In the genomic region with DNA sequence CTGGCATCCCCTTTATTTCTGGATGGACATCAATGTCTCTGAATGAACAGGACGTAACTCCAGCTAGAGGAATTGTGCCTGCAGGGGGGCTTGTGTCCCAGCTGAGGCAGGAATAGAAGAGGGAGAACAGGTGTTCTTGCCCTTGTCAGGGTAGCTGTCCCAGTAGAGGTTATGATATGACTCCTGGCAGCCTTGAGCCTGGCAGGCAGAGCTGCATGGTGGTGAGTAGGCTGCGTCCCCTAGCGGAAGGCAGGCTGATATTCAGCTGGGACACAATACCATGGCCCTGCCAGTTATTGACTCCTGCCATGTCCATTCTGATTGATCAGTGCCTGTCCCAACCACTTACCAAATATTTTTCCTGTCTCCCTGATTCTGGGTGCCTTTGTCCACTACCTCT, we compare ENCODE assay signal across 1 cellular context.
TF ChIP-seq lines count a peak whose summit lies in the region.

No MANE protein-coding gene starts in this region.

TF ChIP-seq in GM23338, 12 proteins besides CTCF, POLR2A, EP300 and RAD21 (continued from another document):
- TF ChIP-seq, protein P1, sequence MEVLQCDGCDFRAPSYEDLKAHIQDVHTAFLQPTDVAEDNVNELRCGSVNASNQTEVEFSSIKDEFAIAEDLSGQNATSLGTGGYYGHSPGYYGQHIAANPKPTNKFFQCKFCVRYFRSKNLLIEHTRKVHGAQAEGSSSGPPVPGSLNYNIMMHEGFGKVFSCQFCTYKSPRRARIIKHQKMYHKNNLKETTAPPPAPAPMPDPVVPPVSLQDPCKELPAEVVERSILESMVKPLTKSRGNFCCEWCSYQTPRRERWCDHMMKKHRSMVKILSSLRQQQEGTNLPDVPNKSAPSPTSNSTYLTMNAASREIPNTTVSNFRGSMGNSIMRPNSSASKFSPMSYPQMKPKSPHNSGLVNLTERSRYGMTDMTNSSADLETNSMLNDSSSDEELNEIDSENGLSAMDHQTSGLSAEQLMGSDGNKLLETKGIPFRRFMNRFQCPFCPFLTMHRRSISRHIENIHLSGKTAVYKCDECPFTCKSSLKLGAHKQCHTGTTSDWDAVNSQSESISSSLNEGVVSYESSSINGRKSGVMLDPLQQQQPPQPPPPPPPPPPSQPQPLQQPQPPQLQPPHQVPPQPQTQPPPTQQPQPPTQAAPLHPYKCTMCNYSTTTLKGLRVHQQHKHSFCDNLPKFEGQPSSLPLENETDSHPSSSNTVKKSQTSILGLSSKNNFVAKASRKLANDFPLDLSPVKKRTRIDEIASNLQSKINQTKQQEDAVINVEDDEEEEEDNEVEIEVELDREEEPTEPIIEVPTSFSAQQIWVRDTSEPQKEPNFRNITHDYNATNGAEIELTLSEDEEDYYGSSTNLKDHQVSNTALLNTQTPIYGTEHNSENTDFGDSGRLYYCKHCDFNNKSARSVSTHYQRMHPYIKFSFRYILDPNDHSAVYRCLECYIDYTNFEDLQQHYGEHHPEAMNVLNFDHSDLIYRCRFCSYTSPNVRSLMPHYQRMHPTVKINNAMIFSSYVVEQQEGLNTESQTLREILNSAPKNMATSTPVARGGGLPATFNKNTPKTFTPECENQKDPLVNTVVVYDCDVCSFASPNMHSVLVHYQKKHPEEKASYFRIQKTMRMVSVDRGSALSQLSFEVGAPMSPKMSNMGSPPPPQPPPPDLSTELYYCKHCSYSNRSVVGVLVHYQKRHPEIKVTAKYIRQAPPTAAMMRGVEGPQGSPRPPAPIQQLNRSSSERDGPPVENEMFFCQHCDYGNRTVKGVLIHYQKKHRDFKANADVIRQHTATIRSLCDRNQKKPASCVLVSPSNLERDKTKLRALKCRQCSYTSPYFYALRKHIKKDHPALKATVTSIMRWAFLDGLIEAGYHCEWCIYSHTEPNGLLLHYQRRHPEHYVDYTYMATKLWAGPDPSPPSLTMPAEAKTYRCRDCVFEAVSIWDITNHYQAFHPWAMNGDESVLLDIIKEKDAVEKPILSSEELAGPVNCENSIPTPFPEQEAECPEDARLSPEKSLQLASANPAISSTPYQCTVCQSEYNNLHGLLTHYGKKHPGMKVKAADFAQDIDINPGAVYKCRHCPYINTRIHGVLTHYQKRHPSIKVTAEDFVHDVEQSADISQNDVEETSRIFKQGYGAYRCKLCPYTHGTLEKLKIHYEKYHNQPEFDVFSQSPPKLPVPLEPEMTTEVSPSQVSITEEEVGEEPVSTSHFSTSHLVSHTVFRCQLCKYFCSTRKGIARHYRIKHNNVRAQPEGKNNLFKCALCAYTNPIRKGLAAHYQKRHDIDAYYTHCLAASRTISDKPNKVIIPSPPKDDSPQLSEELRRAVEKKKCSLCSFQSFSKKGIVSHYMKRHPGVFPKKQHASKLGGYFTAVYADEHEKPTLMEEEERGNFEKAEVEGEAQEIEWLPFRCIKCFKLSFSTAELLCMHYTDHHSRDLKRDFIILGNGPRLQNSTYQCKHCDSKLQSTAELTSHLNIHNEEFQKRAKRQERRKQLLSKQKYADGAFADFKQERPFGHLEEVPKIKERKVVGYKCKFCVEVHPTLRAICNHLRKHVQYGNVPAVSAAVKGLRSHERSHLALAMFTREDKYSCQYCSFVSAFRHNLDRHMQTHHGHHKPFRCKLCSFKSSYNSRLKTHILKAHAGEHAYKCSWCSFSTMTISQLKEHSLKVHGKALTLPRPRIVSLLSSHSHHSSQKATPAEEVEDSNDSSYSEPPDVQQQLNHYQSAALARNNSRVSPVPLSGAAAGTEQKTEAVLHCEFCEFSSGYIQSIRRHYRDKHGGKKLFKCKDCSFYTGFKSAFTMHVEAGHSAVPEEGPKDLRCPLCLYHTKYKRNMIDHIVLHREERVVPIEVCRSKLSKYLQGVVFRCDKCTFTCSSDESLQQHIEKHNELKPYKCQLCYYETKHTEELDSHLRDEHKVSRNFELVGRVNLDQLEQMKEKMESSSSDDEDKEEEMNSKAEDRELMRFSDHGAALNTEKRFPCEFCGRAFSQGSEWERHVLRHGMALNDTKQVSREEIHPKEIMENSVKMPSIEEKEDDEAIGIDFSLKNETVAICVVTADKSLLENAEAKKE (CRISPR knock-in tag; IDR thresholded peaks at IDR 0.05) = no peak
- TF ChIP-seq, protein P2, sequence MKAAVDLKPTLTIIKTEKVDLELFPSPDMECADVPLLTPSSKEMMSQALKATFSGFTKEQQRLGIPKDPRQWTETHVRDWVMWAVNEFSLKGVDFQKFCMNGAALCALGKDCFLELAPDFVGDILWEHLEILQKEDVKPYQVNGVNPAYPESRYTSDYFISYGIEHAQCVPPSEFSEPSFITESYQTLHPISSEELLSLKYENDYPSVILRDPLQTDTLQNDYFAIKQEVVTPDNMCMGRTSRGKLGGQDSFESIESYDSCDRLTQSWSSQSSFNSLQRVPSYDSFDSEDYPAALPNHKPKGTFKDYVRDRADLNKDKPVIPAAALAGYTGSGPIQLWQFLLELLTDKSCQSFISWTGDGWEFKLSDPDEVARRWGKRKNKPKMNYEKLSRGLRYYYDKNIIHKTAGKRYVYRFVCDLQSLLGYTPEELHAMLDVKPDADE (IDR thresholded peaks at IDR 0.05) = no peak
- TF ChIP-seq POLR2AphosphoS5 (IDR thresholded peaks at IDR 0.05; ENCODE audit: low read depth) = no peak
- no peak for TF ChIP-seq JUNB (IDR thresholded peaks at IDR 0.05; ENCODE audit: unreplicated experiment)
- TF ChIP-seq EZH2 (IDR thresholded peaks at IDR 0.05; ENCODE audit: low read depth, unreplicated experiment) = no peak
- TF ChIP-seq STAT1 (IDR thresholded peaks at IDR 0.05; ENCODE audit: unreplicated experiment) = no peak
- TF ChIP-seq NANOG (IDR thresholded peaks at IDR 0.05; ENCODE audit: borderline replicate concordance) = no peak
- TF ChIP-seq ZNF331 (CRISPR knock-in tag; IDR thresholded peaks at IDR 0.05; ENCODE audit: low read depth) = no peak
- TF ChIP-seq, protein P3, sequence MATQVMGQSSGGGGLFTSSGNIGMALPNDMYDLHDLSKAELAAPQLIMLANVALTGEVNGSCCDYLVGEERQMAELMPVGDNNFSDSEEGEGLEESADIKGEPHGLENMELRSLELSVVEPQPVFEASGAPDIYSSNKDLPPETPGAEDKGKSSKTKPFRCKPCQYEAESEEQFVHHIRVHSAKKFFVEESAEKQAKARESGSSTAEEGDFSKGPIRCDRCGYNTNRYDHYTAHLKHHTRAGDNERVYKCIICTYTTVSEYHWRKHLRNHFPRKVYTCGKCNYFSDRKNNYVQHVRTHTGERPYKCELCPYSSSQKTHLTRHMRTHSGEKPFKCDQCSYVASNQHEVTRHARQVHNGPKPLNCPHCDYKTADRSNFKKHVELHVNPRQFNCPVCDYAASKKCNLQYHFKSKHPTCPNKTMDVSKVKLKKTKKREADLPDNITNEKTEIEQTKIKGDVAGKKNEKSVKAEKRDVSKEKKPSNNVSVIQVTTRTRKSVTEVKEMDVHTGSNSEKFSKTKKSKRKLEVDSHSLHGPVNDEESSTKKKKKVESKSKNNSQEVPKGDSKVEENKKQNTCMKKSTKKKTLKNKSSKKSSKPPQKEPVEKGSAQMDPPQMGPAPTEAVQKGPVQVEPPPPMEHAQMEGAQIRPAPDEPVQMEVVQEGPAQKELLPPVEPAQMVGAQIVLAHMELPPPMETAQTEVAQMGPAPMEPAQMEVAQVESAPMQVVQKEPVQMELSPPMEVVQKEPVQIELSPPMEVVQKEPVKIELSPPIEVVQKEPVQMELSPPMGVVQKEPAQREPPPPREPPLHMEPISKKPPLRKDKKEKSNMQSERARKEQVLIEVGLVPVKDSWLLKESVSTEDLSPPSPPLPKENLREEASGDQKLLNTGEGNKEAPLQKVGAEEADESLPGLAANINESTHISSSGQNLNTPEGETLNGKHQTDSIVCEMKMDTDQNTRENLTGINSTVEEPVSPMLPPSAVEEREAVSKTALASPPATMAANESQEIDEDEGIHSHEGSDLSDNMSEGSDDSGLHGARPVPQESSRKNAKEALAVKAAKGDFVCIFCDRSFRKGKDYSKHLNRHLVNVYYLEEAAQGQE (IDR thresholded peaks at IDR 0.05; ENCODE audit: unreplicated experiment) = no peak
